8 cellular contexts compared by ENCODE assay signal in the genomic region with DNA sequence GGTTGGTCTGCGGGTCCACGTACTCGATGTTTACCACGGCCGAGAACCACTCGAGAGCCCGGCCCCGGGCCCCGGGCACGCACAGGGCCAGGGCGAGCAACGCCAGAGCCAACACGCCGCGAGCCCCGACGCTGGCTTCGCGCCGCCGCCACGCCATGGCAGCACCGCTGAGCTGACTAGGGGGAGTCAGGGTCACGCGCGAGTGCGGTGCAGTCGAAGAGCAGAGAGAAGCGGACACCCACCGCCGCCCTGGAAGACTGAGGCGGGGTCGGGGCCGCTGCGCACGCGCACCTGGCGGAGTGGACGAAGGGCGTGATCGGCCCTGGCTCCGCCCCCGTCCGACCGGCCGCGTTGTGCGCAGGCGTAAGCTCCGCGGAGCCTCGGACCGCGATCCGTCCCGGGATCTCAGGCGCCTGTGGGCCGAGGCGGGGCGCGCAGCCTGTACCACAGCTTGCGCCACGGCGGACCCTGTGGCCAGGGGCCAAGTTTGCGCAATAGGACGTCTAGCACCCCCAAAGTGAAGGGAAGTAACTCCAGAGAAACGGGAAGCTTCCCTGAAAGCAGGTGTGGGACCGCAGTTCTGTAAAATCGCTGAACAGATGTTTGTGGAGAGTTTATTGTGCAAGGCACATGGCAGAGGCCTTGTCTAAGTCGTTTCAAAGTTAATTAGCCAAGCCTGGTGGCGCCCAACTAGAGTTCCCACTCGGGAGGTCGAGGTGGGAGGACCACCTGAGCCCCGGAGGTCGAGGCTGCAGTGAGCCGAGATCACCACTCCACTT. TPM values are rescaled to one million over a fixed set of nuclear protein-coding genes. Genes with fewer than 3 reads are reported as not detected.
DNase-seq lines count a peak whose midpoint lies in the region; ATAC-seq and TF ChIP-seq lines count a peak whose summit lies in the region.

Gene RNF149, minus strand, starts transcription at position 270 of the 779 bp plus-strand sequence. Its CDS starts 113 bp downstream, at position 157.

- H3K9me3 ChIP-seq in OCI-LY3 (ENCODE audit: insufficient read depth, low read length) (no peaks in the 10 kb centered on the region), mucosa of descending colon (no peaks in the 10 kb centered on the region)

- H3K36me3 ChIP-seq in OCI-LY3 (replicated peaks; ENCODE audit: low read depth, low read length) (no peaks in the 10 kb centered on the region), mucosa of descending colon (ENCODE audit: low read depth) (no peaks in the 10 kb centered on the region)

- H3K4me2 ChIP-seq in OCI-LY3 (ENCODE audit: low read length), result peak within 1 kb of the TSS; percentile 74; the same call in 1 of the 2 replicates

- intact Hi-C loops in mucosa of descending colon (cut with DNase I, micrococcal nuclease), result no loop called here

- no peaks in the 10 kb centered on the region for H3K79me2 ChIP-seq in OCI-LY3 (ENCODE audit: low read length)

- H3K9ac ChIP-seq in OCI-LY3 (ENCODE audit: low read length), result no peak within 1 kb of the TSS

- no peak within 1 kb of the TSS for H2AFZ ChIP-seq in OCI-LY3 (ENCODE audit: low read depth, low read length)

- no peak for TF ChIP-seq CTCF in OCI-LY3 (IDR thresholded peaks at IDR 0.05; ENCODE audit: low read depth, low read length)
- no peak for TF ChIP-seq CTCF in mucosa of descending colon (IDR thresholded peaks at IDR 0.05)

- H3K4me3 ChIP-seq in OCI-LY3 (ENCODE audit: low read length) (no peak within 1 kb of the TSS), mucosa of descending colon (peak within 1 kb of the TSS; percentile 92)

- no peaks in the 10 kb centered on the region for H4K20me1 ChIP-seq in OCI-LY3 (ENCODE audit: insufficient read depth, low read length)

- H3K27me3 ChIP-seq in OCI-LY3 (ENCODE audit: low read depth, low read length), result 0 out of 2 replicates have a peak, but pooled peaks cover 3% of the 10 kb centered on the region

- H3K4me1 ChIP-seq in OCI-LY3 (ENCODE audit: low read length) (peaks cover 26% of the 10 kb centered on the region), mucosa of descending colon (ENCODE audit: low read depth) (peaks cover 28% of the 10 kb centered on the region)

- H3K27ac ChIP-seq in OCI-LY3 (ENCODE audit: low read length), result no peak within 1 kb of the TSS

- peak; percentile 96 for DNase-seq in DMS 273 (lab: John Stamatoyannopoulos, UW; ENCODE audit: unreplicated experiment)
- DNase-seq in HuH-7.5 (ENCODE audit: low spot score), result peak; percentile 97
- DNase-seq in activated CD8-positive, alpha-beta memory T cell treated with anti-CD3 and anti-CD28 coated beads, Interleukin-2, amount 50 U/mL, for 48 hours, result peak; percentile 97
- peak; percentile 98 for DNase-seq in epidermal melanocyte (ENCODE audit: insufficient read length, low spot score)
- peak; percentile 93 to 97 (median 96) for DNase-seq in mucosa of descending colon
- peak; percentile 89 for DNase-seq in stimulated activated CD8-positive, alpha-beta memory T cell treated with anti-CD3 and anti-CD28 coated beads, Interleukin-4, amount 100 ng/mL, for 24 hours (ENCODE audit: low read depth)

- peak; percentile 58 for ATAC-seq in GM21526 (IDR thresholded peaks at IDR 0.05; ENCODE audit: low FRiP score, unreplicated experiment)
- peak; percentile 93 for ATAC-seq in mucosa of descending colon

RNA-seq across cellular contexts. Expression of gene RNF149, which starts in this region (rescaled TPM):
- 10 to 100 TPM; 50.5 to 62.5 (median 56.3) TPM for total RNA-seq in mucosa of descending colon
